In the genomic region with DNA sequence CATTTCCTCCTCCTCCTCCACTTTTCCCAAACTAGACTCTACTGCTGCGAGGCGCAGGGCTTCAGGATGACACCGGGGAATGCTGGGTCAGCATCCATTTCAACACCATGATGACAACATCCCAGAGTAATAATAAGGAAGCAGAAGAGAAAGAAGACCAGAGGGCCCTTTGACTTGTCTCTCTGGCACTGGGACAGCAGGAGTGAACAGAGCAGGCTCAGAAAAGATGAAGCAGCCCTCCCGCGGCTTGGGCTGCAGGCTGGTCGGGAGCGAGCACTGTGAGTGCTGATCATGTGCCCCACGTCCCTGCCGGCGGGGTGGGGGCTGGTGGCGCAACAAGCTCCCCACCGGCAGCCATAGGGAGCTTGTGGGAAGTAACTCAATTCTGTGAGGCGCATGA, we compare ENCODE assay signal across 9 cellular contexts. TPM values are rescaled to one million over a fixed set of nuclear protein-coding genes. Genes with fewer than 3 reads are reported as not detected.
DNase-seq lines count a peak whose midpoint lies in the region; ATAC-seq and TF ChIP-seq lines count a peak whose summit lies in the region.
"Had no signal": no experiment of that assay in that cellular context is flagged by ENCODE, and none has a peak within 500 bp of the region (broad histone marks: within the 10 kb centered on the region; RNA-seq: fewer than 3 reads in every experiment).

No MANE protein-coding gene starts in this region.

- H3K9me3 ChIP-seq in right cardiac atrium (ENCODE audit: control insufficient read depth, low read length) (no peaks in the 10 kb centered on the region), PC-9 (ENCODE audit: insufficient read depth, low read depth) (no peaks in the 10 kb centered on the region), BE2C (0 out of 2 replicates have a peak, but pooled peaks cover 3% of the 10 kb centered on the region)

- CTCF ChIA-PET in PC-9 (lab: Charles Lee), result no interaction called here

- no peaks in the 10 kb centered on the region for H3K27me3 ChIP-seq in right cardiac atrium (ENCODE audit: control insufficient read depth, insufficient read depth)
- no peaks in the 10 kb centered on the region for H3K27me3 ChIP-seq in PC-9 (ENCODE audit: insufficient read depth, low read depth)
- no peaks in the 10 kb centered on the region for H3K27me3 ChIP-seq in BE2C

- no peaks in the 10 kb centered on the region for H3K79me2 ChIP-seq in PC-9 (ENCODE audit: low read depth)

- POLR2A ChIA-PET in PC-9 (lab: Charles Lee; ENCODE audit: unreplicated experiment), result no interaction called here

- H2AFZ ChIP-seq in PC-9, result no peak overlapping the region

- no peaks in the 10 kb centered on the region for H3K9me2 ChIP-seq in PC-9 (ENCODE audit: insufficient read depth)

- ATAC-seq in right cardiac atrium, result peak; percentile 56 to 59
- peak; percentile 89 for ATAC-seq in sciatic nerve
- no peak for ATAC-seq in GM18870 (IDR thresholded peaks at IDR 0.05; ENCODE audit: unreplicated experiment)

- peaks cover 30% of the 10 kb centered on the region for H3K4me1 ChIP-seq in right cardiac atrium (ENCODE audit: control insufficient read depth, insufficient read depth, low read length)
- no peaks in the 10 kb centered on the region for H3K4me1 ChIP-seq in PC-9 (replicated peaks; ENCODE audit: insufficient read depth)
- peaks cover 27% of the 10 kb centered on the region for H3K4me1 ChIP-seq in BE2C

- H3K4me2 ChIP-seq in PC-9, result no peak overlapping the region

- intact Hi-C loops in right cardiac atrium (cut with DNase I) (no loop called here), sciatic nerve (cut with DNase I) (no loop called here), PC-9 (cut with micrococcal nuclease; ENCODE audit: unreplicated experiment) (no loop called here)

- DNase-seq in GM03348 (ENCODE audit: low spot score) (peak; percentile 83), amygdala (lab: John Stamatoyannopoulos, UW) (peak in 52 of 56 donors; percentile 21 to 83 (median 64)), right cardiac atrium (peak; percentile 75 to 88 (median 87)), sciatic nerve (ENCODE audit: low spot score) (peak; percentile 83), NCI-H1092 treated with DMSO at 0.1 percent for 48 hours (lab: John Stamatoyannopoulos, UW) (no peak), PC-9 (no peak), BE2C (no peak)
- DNase-seq: NCI-H748 treated with DMSO at 0.1 percent for 48 hours had no signal

- no peaks in the 10 kb centered on the region; the same call in 1 of the 2 replicates for H4K20me1 ChIP-seq in PC-9 (ENCODE audit: insufficient read depth)

- WGBS in right cardiac atrium, result 26% methylated on average over 13 of the region's 13 CpGs

- H3K27ac ChIP-seq in right cardiac atrium (ENCODE audit: low read length) (peak overlapping the region; percentile 0), PC-9 (no peak overlapping the region)

- H3K36me3 ChIP-seq in PC-9 (ENCODE audit: low read depth) (no peaks in the 10 kb centered on the region), BE2C (peaks cover 32% of the 10 kb centered on the region)

- TF ChIP-seq CTCF in PC-9 (conservative IDR thresholded peaks at IDR 0.05), result no peak
- TF ChIP-seq CTCF in BE2C (IDR thresholded peaks at IDR 0.05; ENCODE audit: low read depth, low read length), result no peak

- BruUV-seq in PC-9 (replicated peaks; lab: Mats Ljungman, UMichigan), result no TSS peak

- no peaks in the 10 kb centered on the region for H3F3A ChIP-seq in PC-9 (ENCODE audit: insufficient read depth, low read depth)

- H3K4me3 ChIP-seq in right cardiac atrium (ENCODE audit: low read length) (no peak overlapping the region), PC-9 (no peak overlapping the region), BE2C (ENCODE audit: low read depth, low read length) (no peak overlapping the region)

RNA-seq across cellular contexts. Expression of a gene that starts 30.5 kb away (rescaled TPM):
- total RNA-seq in right cardiac atrium (10 to 100 TPM; 54.8 to 73.8 (median 67.7) TPM), sciatic nerve (76.3 TPM), PC-9 (2021) (43.7 and 44.1 TPM in 2 replicates)
- 49.6 TPM for polyA plus RNA-seq in right cardiac atrium
- polyA plus RNA-seq in BE2C (2012; ENCODE audit: insufficient read depth, insufficient read length, low read depth), result 210 TPM

RNA-seq across cellular contexts. Expression of a gene that starts 33.4 kb away (rescaled TPM):
- total RNA-seq in right cardiac atrium (10 to 100 TPM in 2 of 4 donors, 1 to 10 TPM in 2; 8.9 to 14.2 (median 9.9) TPM), sciatic nerve (80.2 TPM), PC-9 (2021) (32.0 and 41.5 TPM in 2 replicates)
- 7.1 TPM for polyA plus RNA-seq in right cardiac atrium
- 3.5 TPM for polyA plus RNA-seq in BE2C (2012; ENCODE audit: insufficient read depth, insufficient read length, low read depth)

RNA-seq across cellular contexts. Expression of a gene that starts 42.8 kb away (rescaled TPM):
- total RNA-seq in right cardiac atrium (1 to 10 TPM; 1.9 to 5.8 (median 3.8) TPM), sciatic nerve (7.1 TPM), PC-9 (2021) (6.2 and 7.1 TPM in 2 replicates)
- polyA plus RNA-seq in right cardiac atrium, result 3.6 TPM
- polyA plus RNA-seq in BE2C (2012; ENCODE audit: insufficient read depth, insufficient read length, low read depth), result 0.68 TPM

RNA-seq across cellular contexts. Expression of a gene that starts 43.8 kb away (rescaled TPM):
- total RNA-seq in right cardiac atrium (100 to 1,000 TPM; 515 to 756 (median 624) TPM), sciatic nerve (134 TPM), PC-9 (2021) (169 and 181 TPM in 2 replicates)
- 1,214 TPM for polyA plus RNA-seq in right cardiac atrium
- polyA plus RNA-seq in BE2C (2012; ENCODE audit: insufficient read depth, insufficient read length, low read depth), result 1,009 TPM

Comparison
In these comparisons a context has a peak if more than half of its experiments do, and no peak if none do; other contexts are left out.
1. DNase-seq: peak in GM03348 (single experiment), amygdala (52 of 56), right cardiac atrium (3 of 3) and sciatic nerve (single experiment); none in NCI-H1092 treated with DMSO at 0.1 percent for 48 hours (single experiment), PC-9 (0 of 2) and BE2C (single experiment).